ENCODE assay signal across 8 cellular contexts in genomic region chr6:31823592-31824196, GRCh38. TPM values are rescaled to one million over a fixed set of nuclear protein-coding genes. Genes with fewer than 3 reads are reported as not detected.
A peak's percentile ranks its signal among the peaks of the same experiment; 100 is the strongest.
DNase-seq lines count a peak whose midpoint lies in the region; ATAC-seq and TF ChIP-seq lines count a peak whose summit lies in the region.
"Not testable (repeated sequence)": the region's sequence is repeated elsewhere in the genome, so short reads cannot be mapped to it uniquely, and the experiment has no call there.

No MANE protein-coding gene starts in this region.

- ATAC-seq in GM23338, gastroesophageal sphincter, upper lobe of right lung: not testable (repeated sequence)

- H3K4me1 Mint-ChIP-seq in GM23338: peaks cover 42% of the 10 kb centered on the region
- H3K4me1 Mint-ChIP-seq in activated CD4-positive, alpha-beta T cell treated with anti-CD3 and anti-CD28 coated beads, Interleukin-2, amount 10 ng/mL, durations not matched to agents 24 days and 14 days: peaks cover 43% of the 10 kb centered on the region

- H3K4me2 ChIP-seq in GM23338 (peak overlapping the region; percentile 88; the same call in 1 of the 2 replicates), smooth muscle cell (peak overlapping the region; percentile 86)
- H3K4me2 ChIP-seq in OCI-LY1 (ENCODE audit: low read length): not testable (repeated sequence)

- not testable (repeated sequence) for H3K4me3 ChIP-seq in GM23338; OCI-LY1 (ENCODE audit: low read depth, low read length, poor library complexity, severe bottlenecking); breast epithelium; gastroesophageal sphincter; muscle layer of duodenum (ENCODE audit: low read depth in 1 of 2, low read length in 2 of 2); smooth muscle cell; upper lobe of right lung

- H3K27ac ChIP-seq in GM23338 (ENCODE audit: low read depth): not testable (repeated sequence)
- H3K27ac ChIP-seq in OCI-LY1 (ENCODE audit: low read depth, low read length, poor library complexity, severe bottlenecking) (peak overlapping the region; percentile 93), breast epithelium (peak overlapping the region; percentile 73 to 99), gastroesophageal sphincter (peak overlapping the region; percentile 91 to 99 (median 96)), muscle layer of duodenum (ENCODE audit: low read length) (peak overlapping the region; percentile 99), smooth muscle cell (ENCODE audit: low read depth) (peak overlapping the region; percentile 83), upper lobe of right lung (peak overlapping the region; percentile 99)

- H3K4me1 ChIP-seq in GM23338 (ENCODE audit: insufficient read depth) (peaks cover 54% of the 10 kb centered on the region), OCI-LY1 (ENCODE audit: insufficient read depth, low read length, severe bottlenecking) (peaks cover 39% of the 10 kb centered on the region), gastroesophageal sphincter (peaks cover 0 to 72% (median 36%) of the 10 kb centered on the region in 3 donors), muscle layer of duodenum (ENCODE audit: control insufficient read depth in 1 of 2, insufficient read depth in 2 of 2, low read length in 2 of 2) (peaks cover 8 to 22% of the 10 kb centered on the region in 2 donors), smooth muscle cell (ENCODE audit: low read depth) (peaks cover 14% of the 10 kb centered on the region), upper lobe of right lung (peaks cover 65% of the 10 kb centered on the region)
- not testable (repeated sequence) for H3K4me1 ChIP-seq in breast epithelium

- H3K36me3 Mint-ChIP-seq in GM23338 (ENCODE audit: low read depth); activated CD4-positive, alpha-beta T cell treated with anti-CD3 and anti-CD28 coated beads, Interleukin-2, amount 10 ng/mL, durations not matched to agents 24 days and 14 days (ENCODE audit: low read depth): not testable (repeated sequence)

- DNase-seq in GM23338 (ENCODE audit: low spot score); activated CD4-positive, alpha-beta T cell treated with anti-CD3 and anti-CD28 coated beads, Interleukin-2, amount 10 ng/mL, durations not matched to agents 24 days and 14 days; breast epithelium (ENCODE audit: low spot score in 2 of 2); smooth muscle cell (lab: John Stamatoyannopoulos, UW; ENCODE audit: unreplicated experiment); upper lobe of right lung: not testable (repeated sequence)

- TF ChIP-seq POLR2A in breast epithelium (IDR thresholded peaks at IDR 0.05); gastroesophageal sphincter (IDR thresholded peaks at IDR 0.05): not testable (repeated sequence)

- H3K36me3 ChIP-seq in GM23338 (ENCODE audit: insufficient read depth); OCI-LY1 (ENCODE audit: insufficient read depth, low read length); breast epithelium; gastroesophageal sphincter; muscle layer of duodenum (ENCODE audit: control insufficient read depth in 1 of 2, insufficient read depth in 2 of 2, low read length in 2 of 2); smooth muscle cell (ENCODE audit: low read depth); upper lobe of right lung: not testable (repeated sequence)

- H3F3A ChIP-seq in GM23338 (replicated peaks; ENCODE audit: low read depth) (peaks cover 21% of the 10 kb centered on the region), smooth muscle cell (ENCODE audit: low read depth) (peaks cover 18% of the 10 kb centered on the region)
- not testable (repeated sequence) for H3F3A ChIP-seq in OCI-LY1 (ENCODE audit: insufficient read depth, low read length)

- H3K79me2 ChIP-seq in GM23338 (replicated peaks; ENCODE audit: insufficient read depth); OCI-LY1 (ENCODE audit: insufficient read depth, low read length); smooth muscle cell (ENCODE audit: low read depth): not testable (repeated sequence)

- H3K9me3 ChIP-seq in OCI-LY1 (ENCODE audit: low read length); breast epithelium; gastroesophageal sphincter; muscle layer of duodenum (ENCODE audit: control insufficient read depth in 1 of 2, low read length in 2 of 2); smooth muscle cell (replicated peaks; ENCODE audit: low read depth); upper lobe of right lung: not testable (repeated sequence)

- not testable (repeated sequence) for H3K27me3 ChIP-seq in GM23338 (ENCODE audit: insufficient read depth); OCI-LY1 (ENCODE audit: insufficient read depth, low read length); breast epithelium; gastroesophageal sphincter; muscle layer of duodenum (ENCODE audit: low read depth, low read length); smooth muscle cell (ENCODE audit: low read depth); upper lobe of right lung

- not testable (repeated sequence) for H3K9me2 ChIP-seq in GM23338 (ENCODE audit: insufficient read depth); OCI-LY1 (ENCODE audit: low read depth, low read length)

- not testable (repeated sequence) for H2AFZ ChIP-seq in GM23338; OCI-LY1 (ENCODE audit: low read length); smooth muscle cell (ENCODE audit: low read depth)

- not testable (repeated sequence) for H3K9ac ChIP-seq in OCI-LY1 (ENCODE audit: low read length); smooth muscle cell (ENCODE audit: low read depth)

- not testable (repeated sequence) for H4K20me1 ChIP-seq in GM23338 (replicated peaks; ENCODE audit: insufficient read depth); OCI-LY1 (ENCODE audit: insufficient read depth, low read length); smooth muscle cell (ENCODE audit: low read depth)

- TF ChIP-seq EP300 in gastroesophageal sphincter (IDR thresholded peaks at IDR 0.05): not testable (repeated sequence)

- peak overlapping the region; percentile 27; the same call in 1 of the 3 replicates for H3K4me3 Mint-ChIP-seq in GM23338
- H3K4me3 Mint-ChIP-seq in activated CD4-positive, alpha-beta T cell treated with anti-CD3 and anti-CD28 coated beads, Interleukin-2, amount 10 ng/mL, durations not matched to agents 24 days and 14 days: peak overlapping the region; percentile 21

- not testable (repeated sequence) for H3K9me3 Mint-ChIP-seq in GM23338; activated CD4-positive, alpha-beta T cell treated with anti-CD3 and anti-CD28 coated beads, Interleukin-2, amount 10 ng/mL, durations not matched to agents 24 days and 14 days

- intact Hi-C loops in activated CD4-positive, alpha-beta T cell treated with anti-CD3 and anti-CD28 coated beads, Interleukin-2, amount 10 ng/mL, durations not matched to agents 24 days and 14 days (cut with micrococcal nuclease): loop anchor here (10.0 kb wide), 2 partner anchors 249 to 329 kb away; partner anchors contain the start of genes LTA, MICB and TNF
- intact Hi-C loops in breast epithelium (cut with DNase I; ENCODE audit: low total_unique reads); upper lobe of right lung (cut with DNase I): not testable (repeated sequence)

- 77 to 85% methylated on average over 5 to 9 of the region's 9 CpGs for WGBS in gastroesophageal sphincter (ENCODE audit: low coverage in 1 of 2), 2 donors
- 97% methylated on average over 9 of the region's 9 CpGs for WGBS in smooth muscle cell (ENCODE audit: low lambda C conversion rate)

- TF ChIP-seq CTCF in GM23338 (conservative IDR thresholded peaks at IDR 0.05; ENCODE audit: low read depth in 2 of 2): 0 out of 4 replicates have a peak, but pooled peaks of 1 of the 2 experiments have one; percentile 2
- not testable (repeated sequence) for TF ChIP-seq CTCF in OCI-LY1 (IDR thresholded peaks at IDR 0.05; ENCODE audit: low read length); breast epithelium (IDR thresholded peaks at IDR 0.05); gastroesophageal sphincter (IDR thresholded peaks at IDR 0.05); smooth muscle cell (IDR thresholded peaks at IDR 0.05; ENCODE audit: borderline replicate concordance, insufficient read depth, poor library complexity, severe bottlenecking); upper lobe of right lung (IDR thresholded peaks at IDR 0.05)

- peaks cover 16% of the 10 kb centered on the region for H3K27me3 Mint-ChIP-seq in GM23338 (ENCODE audit: insufficient read depth, low read depth, poor library complexity)
- H3K27me3 Mint-ChIP-seq in activated CD4-positive, alpha-beta T cell treated with anti-CD3 and anti-CD28 coated beads, Interleukin-2, amount 10 ng/mL, durations not matched to agents 24 days and 14 days: not testable (repeated sequence)

- H3K27ac Mint-ChIP-seq in GM23338: peak overlapping the region; percentile 73
- peak overlapping the region; percentile 58 for H3K27ac Mint-ChIP-seq in activated CD4-positive, alpha-beta T cell treated with anti-CD3 and anti-CD28 coated beads, Interleukin-2, amount 10 ng/mL, durations not matched to agents 24 days and 14 days

RNA-seq across cellular contexts. Expression of gene HSPA1B, which starts 3.8 kb away (rescaled TPM):
- 102 and 113 TPM in 2 replicates for total RNA-seq in GM23338 (2014; rRNA removed; shearing (Covaris generic))
- 25.9 and 31.7 TPM in 2 replicates for polyA plus RNA-seq in GM23338 (2016; fragmentation: Nextera tagmentation; extraction: Ambion mirVana)
- 156 and 161 TPM in 2 replicates for total RNA-seq in activated CD4-positive, alpha-beta T cell treated with anti-CD3 and anti-CD28 coated beads, Interleukin-2, amount 10 ng/mL, durations not matched to agents 24 days and 14 days
- 100 to 1,000 TPM; 113 to 376 (median 232) TPM for total RNA-seq in breast epithelium
- total RNA-seq in gastroesophageal sphincter: 100 to 1,000 TPM; 198 to 260 (median 219) TPM
- 33.6 and 43.1 TPM in 2 replicates for total RNA-seq in smooth muscle cell
- 30.7 and 36.7 TPM in 2 replicates for polyA plus RNA-seq in smooth muscle cell
- total RNA-seq in upper lobe of right lung: 112 TPM

RNA-seq across cellular contexts. Expression of gene HSPA1A, which starts 8.4 kb away (rescaled TPM):
- total RNA-seq in GM23338 (2014; rRNA removed; shearing (Covaris generic)): 57.1 and 58.3 TPM in 2 replicates
- polyA plus RNA-seq in GM23338 (2016; fragmentation: Nextera tagmentation; extraction: Ambion mirVana): 36.1 and 39.1 TPM in 2 replicates
- 189 and 190 TPM in 2 replicates for total RNA-seq in activated CD4-positive, alpha-beta T cell treated with anti-CD3 and anti-CD28 coated beads, Interleukin-2, amount 10 ng/mL, durations not matched to agents 24 days and 14 days
- 100 to 1,000 TPM; 136 to 459 (median 202) TPM for total RNA-seq in breast epithelium
- 100 to 1,000 TPM; 287 to 496 (median 351) TPM for total RNA-seq in gastroesophageal sphincter
- total RNA-seq in smooth muscle cell: 52.6 and 59.5 TPM in 2 replicates
- polyA plus RNA-seq in smooth muscle cell: 61.2 and 71.6 TPM in 2 replicates
- total RNA-seq in upper lobe of right lung: 150 TPM

RNA-seq across cellular contexts. Expression of gene HSPA1L, which starts 8.6 kb away (rescaled TPM):
- total RNA-seq in GM23338 (2014; rRNA removed; shearing (Covaris generic)): 0.50 and 0.83 TPM in 2 replicates
- polyA plus RNA-seq in GM23338 (2016; fragmentation: Nextera tagmentation; extraction: Ambion mirVana) (0.44 and 0.49 TPM in 2 replicates), smooth muscle cell (0.19 and 1.0 TPM in 2 replicates)
- total RNA-seq in activated CD4-positive, alpha-beta T cell treated with anti-CD3 and anti-CD28 coated beads, Interleukin-2, amount 10 ng/mL, durations not matched to agents 24 days and 14 days: 1.8 and 2.5 TPM in 2 replicates
- total RNA-seq in breast epithelium (1 to 10 TPM; 1.3 to 1.9 (median 1.6) TPM), gastroesophageal sphincter (1 to 10 TPM; 1.9 to 3.9 (median 2.6) TPM), smooth muscle cell (0.63 and 0.94 TPM in 2 replicates), upper lobe of right lung (2.0 TPM)

RNA-seq across cellular contexts. Expression of gene LSM2, which starts 16.9 kb away (rescaled TPM):
- 93.5 and 106 TPM in 2 replicates for total RNA-seq in GM23338 (2014; rRNA removed; shearing (Covaris generic))
- polyA plus RNA-seq in GM23338 (2016; fragmentation: Nextera tagmentation; extraction: Ambion mirVana) (140 and 143 TPM in 2 replicates), smooth muscle cell (73.6 and 81.6 TPM in 2 replicates)
- 142 and 146 TPM in 2 replicates for total RNA-seq in activated CD4-positive, alpha-beta T cell treated with anti-CD3 and anti-CD28 coated beads, Interleukin-2, amount 10 ng/mL, durations not matched to agents 24 days and 14 days
- total RNA-seq in breast epithelium (10 to 100 TPM; 28.7 to 39.7 (median 32.6) TPM), gastroesophageal sphincter (10 to 100 TPM; 18.0 to 31.7 (median 28.5) TPM), smooth muscle cell (62.0 and 91.2 TPM in 2 replicates), upper lobe of right lung (30.8 TPM)

RNA-seq across cellular contexts. Expression of gene VARS1, which starts 28.1 kb away (rescaled TPM):
- 137 and 153 TPM in 2 replicates for total RNA-seq in GM23338 (2014; rRNA removed; shearing (Covaris generic))
- polyA plus RNA-seq in GM23338 (2016; fragmentation: Nextera tagmentation; extraction: Ambion mirVana) (66.0 and 71.2 TPM in 2 replicates), smooth muscle cell (76.9 and 80.8 TPM in 2 replicates)
- 173 and 181 TPM in 2 replicates for total RNA-seq in activated CD4-positive, alpha-beta T cell treated with anti-CD3 and anti-CD28 coated beads, Interleukin-2, amount 10 ng/mL, durations not matched to agents 24 days and 14 days
- total RNA-seq in breast epithelium (10 to 100 TPM; 19.2 to 35.4 (median 26.2) TPM), gastroesophageal sphincter (10 to 100 TPM; 25.4 to 50.6 (median 29.9) TPM), smooth muscle cell (31.9 and 60.8 TPM in 2 replicates), upper lobe of right lung (53.0 TPM)
